In genomic region chr7:4836206-4836661, GRCh38 we compare ENCODE assay signal across 22 cellular contexts. TPM values are rescaled to one million over a fixed set of nuclear protein-coding genes. Genes with fewer than 3 reads are reported as not detected.
"Had no signal": no experiment of that assay in that cellular context is flagged by ENCODE, and none has a peak within 500 bp of the region (broad histone marks: within the 10 kb centered on the region; RNA-seq: fewer than 3 reads in every experiment).

No MANE protein-coding gene starts in this region.

- H3K4me1 ChIP-seq: adrenal gland, breast epithelium, esophagus squamous epithelium, prostate gland had no signal

- H3K27me3 ChIP-seq: adrenal gland, breast epithelium, esophagus squamous epithelium, heart right ventricle, right atrium auricular region had no signal

- DNase-seq: activated CD4-positive, alpha-beta T cell treated with anti-CD3 and anti-CD28 coated beads, Interleukin-2, amount 50 U/mL, for 1 hour; activated CD8-positive, alpha-beta memory T cell treated with anti-CD3 and anti-CD28 coated beads, Interleukin-2, amount 50 U/mL, for 4 hours; activated gamma-delta T cell; activated T-cell treated with anti-CD3 and anti-CD28 coated beads, Interleukin-2, amount 50 U/mL, for 4 hours; adrenal gland; dermis blood vessel endothelial cell; effector memory CD4-positive, alpha-beta T cell; esophagus squamous epithelium; heart right ventricle; stimulated activated CD4-positive, alpha-beta T cell treated with anti-CD3 and anti-CD28 coated beads, Interleukin-15, amount 100 ng/mL, for 24 hours; stimulated activated CD4-positive, alpha-beta T cell treated with anti-CD3 and anti-CD28 coated beads, Interleukin-2, amount 100 ng/mL, for 48 hours; T1000 had no signal

- H3K9me3 ChIP-seq: adrenal gland, breast epithelium, esophagus squamous epithelium, heart right ventricle, prostate gland, right atrium auricular region, thoracic aorta had no signal

- ATAC-seq: activated CD4-positive, CD25-positive, alpha-beta regulatory T cell treated with anti-CD3 and anti-CD28 coated beads, Interleukin-2, amount 50 U/mL, for 24 hours; activated naive CD4-positive, alpha-beta T cell treated with anti-CD3 and anti-CD28 coated beads, Interleukin-2, amount 50 U/mL, for 72 hours; activated T-cell treated with anti-CD3 and anti-CD28 coated beads, Interleukin-2, amount 50 U/mL, for 4 hours had no signal

- H3K4me3 ChIP-seq: adrenal gland, breast epithelium, esophagus squamous epithelium, heart right ventricle, prostate gland, right atrium auricular region, skin epidermis, thoracic aorta had no signal

- H3K36me3 ChIP-seq: adrenal gland, breast epithelium, prostate gland, thoracic aorta had no signal

- H3K27ac ChIP-seq: breast epithelium, esophagus squamous epithelium, prostate gland, right atrium auricular region, skin epidermis, thoracic aorta had no signal

RNA-seq across cellular contexts. Expression of gene PAPOLB, which starts 25.6 kb away (rescaled TPM):
- total RNA-seq: activated naive CD4-positive, alpha-beta T cell treated with anti-CD3 and anti-CD28 coated beads, Interleukin-2, amount 50 U/mL, for 72 hours; adrenal gland; astrocyte; T-helper 1 cell treated with Interleukin-12 subunit alpha and Interleukin-12 subunit beta and Interleukin-4 antibody, amounts not matched to agents 30 ng/mL and 1 ng/mL, for 36 hours had no signal

RNA-seq across cellular contexts. Expression of gene RADIL, which starts 47.3 kb away (rescaled TPM):
- polyA plus RNA-seq: immature natural killer cell had no signal
